ENCODE assay signal across 10 cellular contexts in genomic region chr5:171606414-171607024, GRCh38.
DNase-seq lines count a peak whose midpoint lies in the region; ATAC-seq, FAIRE-seq and TF ChIP-seq lines count a peak whose summit lies in the region.
"Had no signal": no experiment of that assay in that cellular context is flagged by ENCODE, and none has a peak within 500 bp of the region (broad histone marks: within the 10 kb centered on the region; RNA-seq: fewer than 3 reads in every experiment).

No MANE protein-coding gene starts in this region.

- no peak for TF ChIP-seq RAD21 in A549 (conservative IDR thresholded peaks at IDR 0.05 in 1 of 2, IDR thresholded peaks at IDR 0.05 in 1 of 2)

- no peak for ATAC-seq in A549
- ATAC-seq in HG02763 (IDR thresholded peaks at IDR 0.05; ENCODE audit: unreplicated experiment) = no peak
- no peak for ATAC-seq in psoas muscle
- no peak for ATAC-seq in activated T-cell treated with anti-CD3 and anti-CD28 coated beads, Interleukin-2, amount 50 U/mL, for 4 hours
- no peak for ATAC-seq in GM19324 (IDR thresholded peaks at IDR 0.05; ENCODE audit: low FRiP score, unreplicated experiment)

- H3K27me3 Mint-ChIP-seq in activated T-cell treated with anti-CD3 and anti-CD28 coated beads, Interleukin-2, amount 50 U/mL, for 4 hours (ENCODE audit: low read depth) = peaks cover 22% of the 10 kb centered on the region

- no peaks in the 10 kb centered on the region for H3K36me3 Mint-ChIP-seq in activated T-cell treated with anti-CD3 and anti-CD28 coated beads, Interleukin-2, amount 50 U/mL, for 4 hours (ENCODE audit: insufficient read depth)
- H3K36me3 Mint-ChIP-seq: activated naive CD4-positive, alpha-beta T cell treated with anti-CD3 and anti-CD28 coated beads, Interleukin-2, amount 50 U/mL, for 24 hours had no signal

- CTCF ChIA-PET in A549 (lab: Yijun Ruan, JAX) (interaction anchor here (0.6 to 1.8 kb wide), 8 partner anchors 8 to 252 kb away, joined by 3 to 5 read pairs (median 3); no protein-coding TSS in a partner anchor), GM10248 (lab: Yijun Ruan, JAX) (interaction anchor here (1.0 to 2.4 kb wide), 4 partner anchors 9 to 858 kb away, joined by 3 to 10 read pairs (median 4); no protein-coding TSS in a partner anchor)

- H4K20me1 ChIP-seq in OCI-LY1 (ENCODE audit: insufficient read depth, low read length) = no peaks in the 10 kb centered on the region

- H3K36me3 ChIP-seq in OCI-LY1 (ENCODE audit: insufficient read depth, low read length) = no peaks in the 10 kb centered on the region
- H3K36me3 ChIP-seq in psoas muscle (ENCODE audit: insufficient read depth in 1 of 2, low read depth in 1 of 2) = no peaks in the 10 kb centered on the region

- H3K27ac ChIP-seq in A549 (no peak overlapping the region), OCI-LY1 (ENCODE audit: low read depth, low read length, poor library complexity, severe bottlenecking) (no peak overlapping the region), psoas muscle (no peak overlapping the region)

- H3K4me3 ChIP-seq in A549 = no peak overlapping the region
- H3K4me3 ChIP-seq in OCI-LY1 (ENCODE audit: low read depth, low read length, poor library complexity, severe bottlenecking) = no peak overlapping the region
- H3K4me3 ChIP-seq in psoas muscle = no peak overlapping the region

- H3K4me2 ChIP-seq in A549 (no peak overlapping the region), OCI-LY1 (ENCODE audit: low read length) (no peak overlapping the region)

- peaks cover 12% of the 10 kb centered on the region for H3K9me3 Mint-ChIP-seq in activated T-cell treated with anti-CD3 and anti-CD28 coated beads, Interleukin-2, amount 50 U/mL, for 4 hours

- peak; percentile 20; the same call in 2 of the 3 replicates for TF ChIP-seq CTCF in A549 (IDR thresholded peaks at IDR 0.05)
- TF ChIP-seq CTCF in GM10248 (IDR thresholded peaks at IDR 0.05; ENCODE audit: control extremely low read depth, extremely low read depth, low read depth, missing control alignments) = peak; percentile 28
- peak; percentile 53 for TF ChIP-seq CTCF in OCI-LY1 (IDR thresholded peaks at IDR 0.05; ENCODE audit: low read length)
- TF ChIP-seq CTCF in psoas muscle (IDR thresholded peaks at IDR 0.05) = no peak

- TF ChIP-seq EP300 in A549 (IDR thresholded peaks at IDR 0.05) = no peak

- no peak overlapping the region for H2AFZ ChIP-seq in OCI-LY1 (ENCODE audit: low read length)

- POLR2A ChIA-PET in A549 (lab: Yijun Ruan, JAX) (no interaction called here), GM10248 (lab: Yijun Ruan, JAX) (no interaction called here)

- H3K9me3 ChIP-seq in A549 (peaks cover 25% of the 10 kb centered on the region; the same call in 2 of the 3 replicates), OCI-LY1 (ENCODE audit: low read length) (no peaks in the 10 kb centered on the region), psoas muscle (no peaks in the 10 kb centered on the region)

- H3K27me3 ChIP-seq in OCI-LY1 (ENCODE audit: insufficient read depth, low read length) (no peaks in the 10 kb centered on the region), psoas muscle (ENCODE audit: insufficient read depth in 3 of 3, low read length in 2 of 3) (no peaks in the 10 kb centered on the region)

- FAIRE-seq in A549 (lab: Jason Lieb, UNC) = peak; percentile 49

- no peaks in the 10 kb centered on the region for H3K4me1 Mint-ChIP-seq in activated T-cell treated with anti-CD3 and anti-CD28 coated beads, Interleukin-2, amount 50 U/mL, for 4 hours (ENCODE audit: low read depth)
- H3K4me1 Mint-ChIP-seq: activated naive CD4-positive, alpha-beta T cell treated with anti-CD3 and anti-CD28 coated beads, Interleukin-2, amount 50 U/mL, for 24 hours had no signal

- no peak overlapping the region for H3K9ac ChIP-seq in OCI-LY1 (ENCODE audit: low read length)

- intact Hi-C loops in psoas muscle (cut with DNase I) = no loop called here

- TF ChIP-seq POLR2A in A549 (IDR thresholded peaks at IDR 0.05; ENCODE audit: low read length) (no peak), erythroblast (IDR thresholded peaks at IDR 0.05; ENCODE audit: low read length) (no peak)

- peak in 1 of 2 experiments; percentile 48 for DNase-seq in A549 (ENCODE audit: low read depth in 1 of 2, low spot score in 1 of 2)
- DNase-seq in GM10248 (ENCODE audit: extremely low spot score) = no peak
- DNase-seq in erythroblast (lab: John Stamatoyannopoulos, UW) = peak; percentile 47 to 56
- no peak for DNase-seq in psoas muscle
- DNase-seq in activated T-cell treated with anti-CD3 and anti-CD28 coated beads, Interleukin-2, amount 50 U/mL, for 4 hours = no peak
- DNase-seq: NCI-H1048 had no signal

- no peaks in the 10 kb centered on the region for H3K4me1 ChIP-seq in A549
- no peaks in the 10 kb centered on the region for H3K4me1 ChIP-seq in OCI-LY1 (ENCODE audit: insufficient read depth, low read length, severe bottlenecking)
- no peaks in the 10 kb centered on the region for H3K4me1 ChIP-seq in psoas muscle

- H3K79me2 ChIP-seq in OCI-LY1 (ENCODE audit: insufficient read depth, low read length) = no peaks in the 10 kb centered on the region

- no peak overlapping the region for H3K4me3 Mint-ChIP-seq in activated T-cell treated with anti-CD3 and anti-CD28 coated beads, Interleukin-2, amount 50 U/mL, for 4 hours
- H3K4me3 Mint-ChIP-seq: activated naive CD4-positive, alpha-beta T cell treated with anti-CD3 and anti-CD28 coated beads, Interleukin-2, amount 50 U/mL, for 24 hours had no signal

- no peaks in the 10 kb centered on the region for H3K9me2 ChIP-seq in OCI-LY1 (ENCODE audit: low read depth, low read length)

- H3F3A ChIP-seq in OCI-LY1 (ENCODE audit: insufficient read depth, low read length) = no peaks in the 10 kb centered on the region

TF ChIP-seq in A549, 52 proteins besides CTCF, POLR2A, EP300 and RAD21:
- TF ChIP-seq FOSL2 (IDR thresholded peaks at IDR 0.05) = no peak
- TF ChIP-seq FOSL2 (CRISPR knock-in tag; IDR thresholded peaks at IDR 0.05) = no peak
- TF ChIP-seq GATA3 (IDR thresholded peaks at IDR 0.05; ENCODE audit: borderline replicate concordance) = no peak
- no peak for TF ChIP-seq JUNB (IDR thresholded peaks at IDR 0.05)
- no peak for TF ChIP-seq FOSB (CRISPR knock-in tag; IDR thresholded peaks at IDR 0.05)
- TF ChIP-seq TFCP2L1 (CRISPR knock-in tag; IDR thresholded peaks at IDR 0.05) = no peak
- 0 out of 2 replicates have a peak, but pooled peaks have one; percentile 26 for TF ChIP-seq FOXS1 (CRISPR knock-in tag; IDR thresholded peaks at IDR 0.05)
- TF ChIP-seq PHF8 (IDR thresholded peaks at IDR 0.05; ENCODE audit: borderline replicate concordance, low read depth) = no peak
- TF ChIP-seq SMC3 (IDR thresholded peaks at IDR 0.05) = 0 out of 3 replicates have a peak, but pooled peaks have one; percentile 19
- TF ChIP-seq NPAS2 (CRISPR knock-in tag; IDR thresholded peaks at IDR 0.05; ENCODE audit: borderline replicate concordance) = no peak

Comparison
In these comparisons a context has a peak if more than half of its experiments do, and no peak if none do; other contexts are left out.
1. DNase-seq: peak in erythroblast (2 of 2); none in GM10248 (single experiment), psoas muscle (0 of 2) and activated T-cell treated with anti-CD3 and anti-CD28 coated beads, Interleukin-2, amount 50 U/mL, for 4 hours (single experiment).